In genomic region chr5:37034955-37035354, GRCh38 we compare ENCODE assay signal across 19 cellular contexts.
"Had no signal": no experiment of that assay in that cellular context is flagged by ENCODE, and none has a peak within 500 bp of the region (broad histone marks: within the 10 kb centered on the region; RNA-seq: fewer than 3 reads in every experiment).

No MANE protein-coding gene starts in this region.

- H3K4me1 ChIP-seq: ascending aorta, breast epithelium, left lung, prostate gland, testis had no signal

- ATAC-seq: activated naive CD8-positive, alpha-beta T cell treated with anti-CD3 and anti-CD28 coated beads, Interleukin-2, amount 50 U/mL, for 24 hours; esophagus mucosa; left lung; mucosa of descending colon; naive thymus-derived CD8-positive, alpha-beta T cell; right cardiac atrium had no signal

- H3K36me3 ChIP-seq: breast epithelium, prostate gland had no signal

- DNase-seq: activated CD4-positive, alpha-beta T cell treated with anti-CD3 and anti-CD28 coated beads, Interleukin-2, amount 50 U/mL, for 1 hour; activated naive CD4-positive, alpha-beta T cell treated with anti-CD3 and anti-CD28 coated beads for 36 hours; activated naive CD8-positive, alpha-beta T cell treated with anti-CD3 and anti-CD28 coated beads, Interleukin-2, amount 50 U/mL, for 24 hours; islet precursor cell; left lung; mammary epithelial cell; mucosa of descending colon; naive thymus-derived CD8-positive, alpha-beta T cell; occipital lobe; right cardiac atrium; small intestine; stimulated activated CD4-positive, alpha-beta T cell treated with anti-CD3 and anti-CD28 coated beads, Interleukin-4, amount 100 ng/mL, for 4 hours; stimulated activated CD8-positive, alpha-beta memory T cell treated with anti-CD3 and anti-CD28 coated beads, Interleukin-4, amount 100 ng/mL, for 48 hours; testis had no signal

- H3K27ac ChIP-seq: ascending aorta, breast epithelium, hepatocyte, left lung, prostate gland, testis had no signal

- H3K9me3 ChIP-seq: ascending aorta, breast epithelium, left lung, mucosa of descending colon, prostate gland, testis had no signal

- H3K27me3 ChIP-seq: ascending aorta, breast epithelium, hepatocyte, left lung, testis had no signal

- H3K4me3 ChIP-seq: ascending aorta, breast epithelium, hepatocyte, left lung, mucosa of descending colon, prostate gland, testis had no signal
